In genomic region chr2:160683206-160683605, GRCh38 we compare ENCODE assay signal across 8 cellular contexts.
"Had no signal": no experiment of that assay in that cellular context is flagged by ENCODE, and none has a peak within 500 bp of the region (broad histone marks: within the 10 kb centered on the region; RNA-seq: fewer than 3 reads in every experiment).

No MANE protein-coding gene starts in this region.

- FAIRE-seq: H1, H54, HTR-8/SVneo, K562 had no signal

- ATAC-seq: GM23338, K562 had no signal

- DNase-seq: H9, HCEC 1CT, IMR-90 had no signal

- H3K4me3 ChIP-seq: GM23338, K562 had no signal
